8 cellular contexts compared by ENCODE assay signal in genomic region chr11:128830836-128831780, GRCh38. TPM values are rescaled to one million over a fixed set of nuclear protein-coding genes. Genes with fewer than 3 reads are reported as not detected.
DNase-seq lines count a peak whose midpoint lies in the region; TF ChIP-seq lines count a peak whose summit lies in the region.

No MANE protein-coding gene starts in this region.

- no peak overlapping the region for H3K9ac ChIP-seq in parathyroid adenoma

- H3K4me1 ChIP-seq in SJSA1 (replicated peaks), result peaks cover 3% of the 10 kb centered on the region; the same call in 1 of the 2 replicates
- no peaks in the 10 kb centered on the region for H3K4me1 ChIP-seq in parathyroid adenoma
- H3K4me1 ChIP-seq in tibial nerve, result peaks cover 0 to 12% (median 0%) of the 10 kb centered on the region in 4 donors

- no peak overlapping the region for H3K4me2 ChIP-seq in parathyroid adenoma (ENCODE audit: low read length)

- H3K27ac ChIP-seq in SJSA1 (peak overlapping the region; percentile 39; the same call in 1 of the 2 replicates), parathyroid adenoma (no peak overlapping the region), tibial nerve (no peak overlapping the region)

- H3K9me3 ChIP-seq in SJSA1 (replicated peaks), result no peaks in the 10 kb centered on the region
- no peaks in the 10 kb centered on the region for H3K9me3 ChIP-seq in parathyroid adenoma (ENCODE audit: control insufficient read depth, low read length)
- H3K9me3 ChIP-seq in tibial nerve, result no peaks in the 10 kb centered on the region

- no peak for TF ChIP-seq EP300 in tibial nerve (IDR thresholded peaks at IDR 0.05)

- no peak overlapping the region for H3K4me3 ChIP-seq in H7 (ENCODE audit: insufficient read depth, low read depth, low read length)
- no peak overlapping the region for H3K4me3 ChIP-seq in SJSA1
- peak overlapping the region; percentile 16 for H3K4me3 ChIP-seq in parathyroid adenoma (ENCODE audit: low read depth, low read length)
- peak overlapping the region in 1 of 4 donors; percentile 29 for H3K4me3 ChIP-seq in tibial nerve

- H2AFZ ChIP-seq in parathyroid adenoma, result no peak overlapping the region

- DNase-seq in GM03348 (ENCODE audit: low spot score), result peak; percentile 84
- DNase-seq in H7, result peak; percentile 78
- DNase-seq in LoVo (ENCODE audit: low spot score), result peak; percentile 78
- DNase-seq in SJSA1 (ENCODE audit: low read depth in 1 of 2, low spot score in 2 of 2), result peak; percentile 42 to 58
- peak; percentile 88 for DNase-seq in activated gamma-delta T cell treated with anti-CD3 and anti-CD28 coated beads, Interleukin-2, amount 50 U/mL, for 16 hours (ENCODE audit: low read depth)
- peak; percentile 65 for DNase-seq in germinal center (ENCODE audit: low spot score)
- peak; percentile 71 to 87 for DNase-seq in tibial nerve (ENCODE audit: low spot score in 2 of 2)

- WGBS in tibial nerve, 2 donors, result 30 to 36% methylated on average over 13 of the region's 13 CpGs

- no peak for TF ChIP-seq POLR2A in tibial nerve (IDR thresholded peaks at IDR 0.05)

- H3K36me3 ChIP-seq in H7 (replicated peaks; ENCODE audit: control insufficient read depth, insufficient read depth, low read length) (no peaks in the 10 kb centered on the region), SJSA1 (no peaks in the 10 kb centered on the region), parathyroid adenoma (ENCODE audit: control insufficient read depth, insufficient read depth, low read length) (no peaks in the 10 kb centered on the region), tibial nerve (no peaks in the 10 kb centered on the region)

- TF ChIP-seq CTCF in parathyroid adenoma (IDR thresholded peaks at IDR 0.05) (peak; percentile 79), tibial nerve (IDR thresholded peaks at IDR 0.05) (peak; percentile 76 to 92 (median 87))

- H3K79me2 ChIP-seq in parathyroid adenoma, result no peaks in the 10 kb centered on the region

- H3K27me3 ChIP-seq in H7 (ENCODE audit: control insufficient read depth, insufficient read depth, low read length), result no peaks in the 10 kb centered on the region
- no peaks in the 10 kb centered on the region for H3K27me3 ChIP-seq in SJSA1 (replicated peaks)
- no peaks in the 10 kb centered on the region for H3K27me3 ChIP-seq in parathyroid adenoma (ENCODE audit: control insufficient read depth, insufficient read depth, low read length)
- H3K27me3 ChIP-seq in tibial nerve, result peaks cover 0 to 10% of the 10 kb centered on the region in 2 donors

RNA-seq across cellular contexts. Expression of gene KCNJ1, which starts 36.0 kb away (rescaled TPM):
- 0.07 TPM in 1 of 2 replicates, not detected in the other for total RNA-seq in H7 (2014; rRNA removed; shearing (Covaris generic))
- total RNA-seq in SJSA1 (2014; rRNA removed; shearing (Covaris generic)), result not detected in 2 replicates
- total RNA-seq in tibial nerve, result not detected
